ENCODE assay signal across 11 cellular contexts in genomic region chr14:69674546-69675245, GRCh38.
A peak's percentile ranks its signal among the peaks of the same experiment; 100 is the strongest.
DNase-seq lines count a peak whose midpoint lies in the region; ATAC-seq and TF ChIP-seq lines count a peak whose summit lies in the region.
"Had no signal": no experiment of that assay in that cellular context is flagged by ENCODE, and none has a peak within 500 bp of the region (broad histone marks: within the 10 kb centered on the region; RNA-seq: fewer than 3 reads in every experiment).

No MANE protein-coding gene starts in this region.

- no peak for TF ChIP-seq CTCF in suprapubic skin (IDR thresholded peaks at IDR 0.05)

- no peaks in the 10 kb centered on the region for H3K9me3 Mint-ChIP-seq in T-helper 1 cell treated with Interleukin-12 subunit alpha and Interleukin-12 subunit beta and Interleukin-4 antibody, amounts not matched to agents 30 μg/mL and 1 μg/mL, for 36 hours
- H3K9me3 Mint-ChIP-seq in activated naive CD8-positive, alpha-beta T cell treated with anti-CD3 and anti-CD28 coated beads for 36 hours, result peaks cover 2% of the 10 kb centered on the region
- H3K9me3 Mint-ChIP-seq in memory B cell, result no peaks in the 10 kb centered on the region

- H3K27me3 ChIP-seq in suprapubic skin, result no peaks in the 10 kb centered on the region

- H3K4me3 Mint-ChIP-seq in T-helper 1 cell treated with Interleukin-12 subunit alpha and Interleukin-12 subunit beta and Interleukin-4 antibody, amounts not matched to agents 30 μg/mL and 1 μg/mL, for 36 hours, result peak overlapping the region; percentile 67
- peak overlapping the region; percentile 54 for H3K4me3 Mint-ChIP-seq in activated naive CD8-positive, alpha-beta T cell treated with anti-CD3 and anti-CD28 coated beads for 36 hours
- H3K4me3 Mint-ChIP-seq in memory B cell, result peak overlapping the region; percentile 78
- H3K4me3 Mint-ChIP-seq: WTC11 had no signal

- peak overlapping the region; percentile 89 for H3K27ac Mint-ChIP-seq in T-helper 1 cell treated with Interleukin-12 subunit alpha and Interleukin-12 subunit beta and Interleukin-4 antibody, amounts not matched to agents 30 μg/mL and 1 μg/mL, for 36 hours
- peak overlapping the region; percentile 94 for H3K27ac Mint-ChIP-seq in activated naive CD8-positive, alpha-beta T cell treated with anti-CD3 and anti-CD28 coated beads for 36 hours
- peak overlapping the region; percentile 88 for H3K27ac Mint-ChIP-seq in memory B cell
- H3K27ac Mint-ChIP-seq: WTC11 had no signal

- 66% methylated on average over 3 of the region's 3 CpGs for WGBS in suprapubic skin

- H3K4me1 ChIP-seq in suprapubic skin, result peaks cover 50% of the 10 kb centered on the region

- no peak for ATAC-seq in memory B cell (ENCODE audit: low read depth)
- ATAC-seq: WTC11 had no signal

- H3K27ac ChIP-seq in suprapubic skin (peak overlapping the region; percentile 47), substantia nigra (ENCODE audit: low read depth, low read length, poor library complexity, severe bottlenecking) (no peak overlapping the region)

- no peaks in the 10 kb centered on the region for H3K36me3 ChIP-seq in suprapubic skin

- H3K4me1 Mint-ChIP-seq in T-helper 1 cell treated with Interleukin-12 subunit alpha and Interleukin-12 subunit beta and Interleukin-4 antibody, amounts not matched to agents 30 μg/mL and 1 μg/mL, for 36 hours (ENCODE audit: low read depth), result peaks cover 70% of the 10 kb centered on the region
- peaks cover 80% of the 10 kb centered on the region for H3K4me1 Mint-ChIP-seq in activated naive CD8-positive, alpha-beta T cell treated with anti-CD3 and anti-CD28 coated beads for 36 hours
- peaks cover 63% of the 10 kb centered on the region for H3K4me1 Mint-ChIP-seq in memory B cell

- H3K4me3 ChIP-seq in suprapubic skin, result no peak overlapping the region

- no peak for TF ChIP-seq POLR2A in suprapubic skin (IDR thresholded peaks at IDR 0.05)

- H3K9me3 ChIP-seq in suprapubic skin, result no peaks in the 10 kb centered on the region

- no peak for DNase-seq in T-helper 1 cell
- no peak for DNase-seq in activated naive CD8-positive, alpha-beta T cell treated with anti-CD3 and anti-CD28 coated beads for 36 hours
- no peak for DNase-seq in memory B cell (ENCODE audit: low spot score in 2 of 2)
- no peak for DNase-seq in suprapubic skin (ENCODE audit: low spot score in 2 of 2)
- DNase-seq in epidermal melanocyte (ENCODE audit: insufficient read length, low spot score), result no peak
- no peak for DNase-seq in germinal center (ENCODE audit: low spot score)
- no peak for DNase-seq in substantia nigra (lab: John Stamatoyannopoulos, UW)
- DNase-seq: head of caudate nucleus, NCI-H1436 treated with DMSO at 0.1 percent for 48 hours had no signal

- no peaks in the 10 kb centered on the region for H3K27me3 Mint-ChIP-seq in T-helper 1 cell treated with Interleukin-12 subunit alpha and Interleukin-12 subunit beta and Interleukin-4 antibody, amounts not matched to agents 30 μg/mL and 1 μg/mL, for 36 hours (ENCODE audit: low read depth)
- H3K27me3 Mint-ChIP-seq in activated naive CD8-positive, alpha-beta T cell treated with anti-CD3 and anti-CD28 coated beads for 36 hours, result no peaks in the 10 kb centered on the region
- H3K27me3 Mint-ChIP-seq in memory B cell, result no peaks in the 10 kb centered on the region

- H3K36me3 Mint-ChIP-seq in T-helper 1 cell treated with Interleukin-12 subunit alpha and Interleukin-12 subunit beta and Interleukin-4 antibody, amounts not matched to agents 30 μg/mL and 1 μg/mL, for 36 hours (ENCODE audit: low read depth), result peaks cover 25% of the 10 kb centered on the region
- H3K36me3 Mint-ChIP-seq in activated naive CD8-positive, alpha-beta T cell treated with anti-CD3 and anti-CD28 coated beads for 36 hours, result peaks cover 26% of the 10 kb centered on the region
- H3K36me3 Mint-ChIP-seq in memory B cell, result peaks cover 9% of the 10 kb centered on the region
- H3K36me3 Mint-ChIP-seq: WTC11 had no signal

- no peak for TF ChIP-seq EP300 in suprapubic skin (IDR thresholded peaks at IDR 0.05)
